Comparison of ENCODE assay signal across 20 cellular contexts in the genomic region with DNA sequence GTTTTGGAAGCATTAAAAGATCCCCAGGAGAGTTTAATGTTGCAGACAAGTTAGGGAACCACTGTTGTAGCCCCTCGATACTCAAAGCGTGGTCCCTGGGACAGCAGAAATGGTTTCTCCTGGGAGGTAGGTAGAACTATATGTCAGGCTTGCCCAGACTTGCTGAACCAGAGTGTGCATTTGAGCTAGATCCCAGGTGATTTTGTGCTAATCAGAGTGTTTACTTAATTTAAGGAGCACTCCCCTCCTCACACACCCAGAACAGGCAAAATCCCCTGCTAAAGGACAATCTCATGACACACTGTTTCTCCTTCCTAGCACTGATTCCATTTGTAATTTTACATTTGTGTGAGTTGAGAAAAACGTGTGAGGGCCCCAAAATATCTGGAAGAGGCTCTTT.
"Had no signal": no experiment of that assay in that cellular context is flagged by ENCODE, and none has a peak within 500 bp of the region (broad histone marks: within the 10 kb centered on the region; RNA-seq: fewer than 3 reads in every experiment).

No MANE protein-coding gene starts in this region.

- H3K4me3 Mint-ChIP-seq: activated naive CD4-positive, alpha-beta T cell treated with anti-CD3 and anti-CD28 coated beads, Interleukin-2, amount 50 U/mL, for 24 hours; activated T-cell treated with anti-CD3 and anti-CD28 coated beads, Interleukin-2, amount 50 U/mL, for 72 hours; endodermal cell; naive B cell; stimulated activated naive B cell treated with anti-CD40 and anti-IgM and Interleukin-4, amounts not matched to agents 10 μg/mL and 1 μg/mL and 100 μg/mL, for 72 hours had no signal

- H3K36me3 Mint-ChIP-seq: activated naive CD4-positive, alpha-beta T cell treated with anti-CD3 and anti-CD28 coated beads, Interleukin-2, amount 50 U/mL, for 24 hours; naive B cell; stimulated activated naive B cell treated with anti-CD40 and anti-IgM and Interleukin-4, amounts not matched to agents 10 μg/mL and 1 μg/mL and 100 μg/mL, for 72 hours had no signal

- DNase-seq: activated CD4-positive, alpha-beta T cell treated with anti-CD3 and anti-CD28 coated beads, Interleukin-2, amount 50 U/mL, for 4 hours; activated effector memory CD4-positive, alpha-beta T cell treated with anti-CD3 and anti-CD28 coated beads, Interleukin-2, amount 50 U/mL, for 16 hours; activated T-cell treated with anti-CD3 and anti-CD28 coated beads, Interleukin-2, amount 50 U/mL, for 72 hours; dorsolateral prefrontal cortex; endodermal cell; heart right ventricle; kidney glomerular epithelial cell; left ventricle myocardium superior; mesenchymal stem cell; mucosa of descending colon; naive B cell; pancreas; spleen; stimulated activated naive B cell treated with anti-CD40 and anti-IgM and Interleukin-4, amounts not matched to agents 10 μg/mL and 1 μg/mL and 100 μg/mL, for 72 hours; SW 1271; thyroid gland had no signal

- H3K4me3 ChIP-seq: dorsolateral prefrontal cortex, gastroesophageal sphincter, heart right ventricle, mucosa of descending colon, pancreas, spleen, thyroid gland had no signal

- H3K27ac Mint-ChIP-seq: activated naive CD4-positive, alpha-beta T cell treated with anti-CD3 and anti-CD28 coated beads, Interleukin-2, amount 50 U/mL, for 24 hours; activated T-cell treated with anti-CD3 and anti-CD28 coated beads, Interleukin-2, amount 50 U/mL, for 72 hours; endodermal cell; naive B cell; stimulated activated naive B cell treated with anti-CD40 and anti-IgM and Interleukin-4, amounts not matched to agents 10 μg/mL and 1 μg/mL and 100 μg/mL, for 72 hours had no signal

- H3K9me3 ChIP-seq: gastroesophageal sphincter, heart right ventricle, mucosa of descending colon, neutrophil, pancreas, spleen, thyroid gland had no signal

- H3K27ac ChIP-seq: dorsolateral prefrontal cortex, gastroesophageal sphincter, neutrophil, pancreas, thyroid gland had no signal

- FAIRE-seq: pancreas, TTC549 had no signal

- H3K4me1 Mint-ChIP-seq: activated naive CD4-positive, alpha-beta T cell treated with anti-CD3 and anti-CD28 coated beads, Interleukin-2, amount 50 U/mL, for 24 hours; naive B cell had no signal

- H3K9me3 Mint-ChIP-seq: endodermal cell; stimulated activated naive B cell treated with anti-CD40 and anti-IgM and Interleukin-4, amounts not matched to agents 10 μg/mL and 1 μg/mL and 100 μg/mL, for 72 hours had no signal

- H3K27me3 ChIP-seq: dorsolateral prefrontal cortex, gastroesophageal sphincter, heart right ventricle, neutrophil, pancreas, spleen, thyroid gland had no signal

- H3K36me3 ChIP-seq: neutrophil, pancreas, thyroid gland had no signal
